Comparison of ENCODE assay signal across 1 cellular context in the genomic region with DNA sequence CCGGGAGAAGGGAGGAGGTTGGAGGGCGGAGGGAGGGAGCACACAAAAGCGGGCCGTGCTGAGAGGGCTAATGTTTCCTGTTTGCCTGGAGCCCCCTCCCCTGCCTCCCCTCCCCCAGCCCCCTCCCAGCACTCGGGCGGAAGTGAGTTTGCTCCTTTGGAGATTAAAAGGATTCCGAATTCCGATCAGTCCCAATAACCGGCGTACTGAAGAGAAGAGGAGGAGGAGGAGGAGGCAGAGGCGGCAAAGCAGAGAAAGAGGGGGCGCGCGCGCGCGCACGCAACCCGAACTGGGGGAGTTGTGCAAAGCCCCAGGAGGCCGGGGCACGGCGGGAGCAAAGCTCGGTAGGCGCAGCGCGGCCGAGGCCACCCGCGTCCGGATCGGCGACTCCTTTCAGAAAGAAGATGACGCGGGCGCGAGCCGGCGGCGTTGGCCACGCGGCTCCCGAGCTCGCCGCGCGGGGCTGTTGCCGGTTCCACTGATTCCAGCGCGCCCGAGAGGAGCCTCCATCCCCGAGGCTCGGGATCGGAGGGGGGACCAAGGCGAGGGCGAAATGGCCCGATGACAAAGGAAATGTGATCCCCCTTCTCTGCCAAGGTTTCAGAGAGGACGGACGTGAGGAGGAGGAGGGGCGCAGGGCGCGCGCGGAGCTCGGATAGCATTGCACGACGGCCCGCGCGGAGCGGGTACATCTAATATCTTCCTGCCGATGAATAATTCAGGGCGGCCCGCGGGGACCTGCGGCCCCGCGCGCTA.
TF ChIP-seq lines count a peak whose summit lies in the region.

No MANE protein-coding gene starts in this region.

TF ChIP-seq in HepG2, 621 proteins besides CTCF, POLR2A, EP300 and RAD21 (continued from another document and continues in another):
- TF ChIP-seq, protein P1, sequence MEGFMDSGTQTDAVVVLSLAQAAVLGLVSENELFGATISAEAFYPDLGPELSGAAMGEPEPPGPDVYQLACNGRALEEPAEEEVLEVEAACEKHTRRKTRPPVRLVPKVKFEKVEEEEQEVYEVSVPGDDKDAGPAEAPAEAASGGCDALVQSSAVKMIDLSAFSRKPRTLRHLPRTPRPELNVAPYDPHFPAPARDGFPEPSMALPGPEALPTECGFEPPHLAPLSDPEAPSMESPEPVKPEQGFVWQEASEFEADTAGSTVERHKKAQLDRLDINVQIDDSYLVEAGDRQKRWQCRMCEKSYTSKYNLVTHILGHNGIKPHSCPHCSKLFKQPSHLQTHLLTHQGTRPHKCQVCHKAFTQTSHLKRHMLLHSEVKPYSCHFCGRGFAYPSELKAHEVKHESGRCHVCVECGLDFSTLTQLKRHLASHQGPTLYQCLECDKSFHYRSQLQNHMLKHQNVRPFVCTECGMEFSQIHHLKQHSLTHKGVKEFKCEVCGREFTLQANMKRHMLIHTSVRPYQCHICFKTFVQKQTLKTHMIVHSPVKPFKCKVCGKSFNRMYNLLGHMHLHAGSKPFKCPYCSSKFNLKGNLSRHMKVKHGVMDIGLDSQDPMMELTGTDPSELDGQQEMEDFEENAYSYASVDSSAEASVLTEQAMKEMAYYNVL (CRISPR knock-in tag; IDR thresholded peaks at IDR 0.05; ENCODE audit: borderline replicate concordance), result peak; percentile 52; the same call in 1 of the 2 replicates
- no peak for TF ChIP-seq KDM1A (CRISPR knock-in tag; IDR thresholded peaks at IDR 0.05)
- TF ChIP-seq ASH2L (IDR thresholded peaks at IDR 0.05; ENCODE audit: insufficient read length, low read depth, low read length), result peak; percentile 75
- TF ChIP-seq SAP130 (CRISPR knock-in tag; IDR thresholded peaks at IDR 0.05; ENCODE audit: low read depth), result peak; percentile 75
- no peak for TF ChIP-seq SRSF9 (IDR thresholded peaks at IDR 0.05; ENCODE audit: borderline replicate concordance, insufficient read depth, low read depth, low read length, poor library complexity, severe bottlenecking)
- no peak for TF ChIP-seq NCOA5 (CRISPR knock-in tag; IDR thresholded peaks at IDR 0.05)
- TF ChIP-seq, protein P2, sequence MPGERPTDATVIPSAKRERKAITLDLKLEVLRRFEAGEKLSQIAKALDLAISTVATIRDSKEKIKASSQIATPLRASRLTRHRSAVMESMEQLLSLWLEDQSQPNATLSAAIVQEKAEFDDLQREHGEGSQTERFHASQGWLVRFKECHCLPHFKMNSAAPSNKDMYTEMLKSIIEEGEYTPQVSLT (CRISPR knock-in tag; IDR thresholded peaks at IDR 0.05; ENCODE audit: borderline replicate concordance, low read depth), result no peak
- TF ChIP-seq ZNF510 (CRISPR knock-in tag; IDR thresholded peaks at IDR 0.05; ENCODE audit: low read depth), result no peak
- TF ChIP-seq ZNF878 (CRISPR knock-in tag; IDR thresholded peaks at IDR 0.05), result peak; percentile 76; the same call in 1 of the 2 replicates
- TF ChIP-seq REL (CRISPR knock-in tag; conservative IDR thresholded peaks at IDR 0.05), result no peak
- TF ChIP-seq ZFX (CRISPR knock-in tag; IDR thresholded peaks at IDR 0.05; ENCODE audit: low read depth), result peak; percentile 34; the same call in 1 of the 2 replicates
- no peak for TF ChIP-seq ZNF180 (CRISPR knock-in tag; IDR thresholded peaks at IDR 0.05; ENCODE audit: borderline replicate concordance, low read depth)
- TF ChIP-seq SMC3 (IDR thresholded peaks at IDR 0.05; ENCODE audit: low read length), result no peak; the same call in 1 of the 2 replicates
- TF ChIP-seq, protein P3, sequence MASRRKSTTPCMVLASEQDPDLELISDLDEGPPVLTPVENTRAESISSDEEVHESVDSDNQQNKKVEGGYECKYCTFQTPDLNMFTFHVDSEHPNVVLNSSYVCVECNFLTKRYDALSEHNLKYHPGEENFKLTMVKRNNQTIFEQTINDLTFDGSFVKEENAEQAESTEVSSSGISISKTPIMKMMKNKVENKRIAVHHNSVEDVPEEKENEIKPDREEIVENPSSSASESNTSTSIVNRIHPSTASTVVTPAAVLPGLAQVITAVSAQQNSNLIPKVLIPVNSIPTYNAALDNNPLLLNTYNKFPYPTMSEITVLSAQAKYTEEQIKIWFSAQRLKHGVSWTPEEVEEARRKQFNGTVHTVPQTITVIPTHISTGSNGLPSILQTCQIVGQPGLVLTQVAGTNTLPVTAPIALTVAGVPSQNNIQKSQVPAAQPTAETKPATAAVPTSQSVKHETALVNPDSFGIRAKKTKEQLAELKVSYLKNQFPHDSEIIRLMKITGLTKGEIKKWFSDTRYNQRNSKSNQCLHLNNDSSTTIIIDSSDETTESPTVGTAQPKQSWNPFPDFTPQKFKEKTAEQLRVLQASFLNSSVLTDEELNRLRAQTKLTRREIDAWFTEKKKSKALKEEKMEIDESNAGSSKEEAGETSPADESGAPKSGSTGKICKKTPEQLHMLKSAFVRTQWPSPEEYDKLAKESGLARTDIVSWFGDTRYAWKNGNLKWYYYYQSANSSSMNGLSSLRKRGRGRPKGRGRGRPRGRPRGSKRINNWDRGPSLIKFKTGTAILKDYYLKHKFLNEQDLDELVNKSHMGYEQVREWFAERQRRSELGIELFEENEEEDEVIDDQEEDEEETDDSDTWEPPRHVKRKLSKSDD (CRISPR knock-in tag; IDR thresholded peaks at IDR 0.05; ENCODE audit: low read depth), result no peak
- TF ChIP-seq, protein P4, sequence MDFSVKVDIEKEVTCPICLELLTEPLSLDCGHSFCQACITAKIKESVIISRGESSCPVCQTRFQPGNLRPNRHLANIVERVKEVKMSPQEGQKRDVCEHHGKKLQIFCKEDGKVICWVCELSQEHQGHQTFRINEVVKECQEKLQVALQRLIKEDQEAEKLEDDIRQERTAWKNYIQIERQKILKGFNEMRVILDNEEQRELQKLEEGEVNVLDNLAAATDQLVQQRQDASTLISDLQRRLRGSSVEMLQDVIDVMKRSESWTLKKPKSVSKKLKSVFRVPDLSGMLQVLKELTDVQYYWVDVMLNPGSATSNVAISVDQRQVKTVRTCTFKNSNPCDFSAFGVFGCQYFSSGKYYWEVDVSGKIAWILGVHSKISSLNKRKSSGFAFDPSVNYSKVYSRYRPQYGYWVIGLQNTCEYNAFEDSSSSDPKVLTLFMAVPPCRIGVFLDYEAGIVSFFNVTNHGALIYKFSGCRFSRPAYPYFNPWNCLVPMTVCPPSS (IDR thresholded peaks at IDR 0.05), result no peak
- peak; percentile 77 for TF ChIP-seq HNRNPLL (IDR thresholded peaks at IDR 0.05; ENCODE audit: low read depth, low read length, poor library complexity, severe bottlenecking)
- TF ChIP-seq ZNF337 (CRISPR knock-in tag; IDR thresholded peaks at IDR 0.05; ENCODE audit: borderline replicate concordance, low read depth), result no peak
- no peak for TF ChIP-seq SETDB1 (CRISPR knock-in tag; IDR thresholded peaks at IDR 0.05; ENCODE audit: borderline replicate concordance)
- TF ChIP-seq HES4 (CRISPR knock-in tag; IDR thresholded peaks at IDR 0.05; ENCODE audit: borderline replicate concordance), result no peak; the same call in 1 of the 2 replicates
- no peak for TF ChIP-seq CCAR2 (optimal IDR thresholded peaks at IDR 0.05; ENCODE audit: low read depth, low read length)
- TF ChIP-seq ZNF124 (CRISPR knock-in tag; IDR thresholded peaks at IDR 0.05), result no peak
- 0 out of 2 replicates have a peak, but pooled peaks have one; percentile 10 for TF ChIP-seq FOXK1 (CRISPR knock-in tag; IDR thresholded peaks at IDR 0.05; ENCODE audit: borderline replicate concordance, low read depth)
- 0 out of 2 replicates have a peak, but pooled peaks have one; percentile 4 for TF ChIP-seq NR1H2 (CRISPR knock-in tag; IDR thresholded peaks at IDR 0.05; ENCODE audit: borderline replicate concordance, low read depth)
- no peak; the same call in 1 of the 2 replicates for TF ChIP-seq HIVEP1 (CRISPR knock-in tag; IDR thresholded peaks at IDR 0.05)
- TF ChIP-seq HMG20A (CRISPR knock-in tag; IDR thresholded peaks at IDR 0.05; ENCODE audit: borderline replicate concordance), result peak; percentile 9; the same call in 1 of the 2 replicates
- no peak for TF ChIP-seq RFXAP (CRISPR knock-in tag; IDR thresholded peaks at IDR 0.05; ENCODE audit: borderline replicate concordance)
- TF ChIP-seq ETV6 (CRISPR knock-in tag; conservative IDR thresholded peaks at IDR 0.05), result 0 out of 2 replicates have a peak, but pooled peaks have one; percentile 29
- no peak for TF ChIP-seq ZSCAN22 (CRISPR knock-in tag; IDR thresholded peaks at IDR 0.05)
- no peak for TF ChIP-seq ZNF33A (CRISPR knock-in tag; IDR thresholded peaks at IDR 0.05; ENCODE audit: borderline replicate concordance)
- TF ChIP-seq RAD51 (IDR thresholded peaks at IDR 0.05; ENCODE audit: borderline replicate concordance), result no peak
- peak; percentile 66 for TF ChIP-seq TEAD3 (CRISPR knock-in tag; optimal IDR thresholded peaks at IDR 0.05; ENCODE audit: borderline replicate concordance)
- no peak for TF ChIP-seq ZNF224 (CRISPR knock-in tag; IDR thresholded peaks at IDR 0.05)
- peak; percentile 56 for TF ChIP-seq GATAD2A (CRISPR knock-in tag; IDR thresholded peaks at IDR 0.05)
- TF ChIP-seq ZNF562 (CRISPR knock-in tag; IDR thresholded peaks at IDR 0.05; ENCODE audit: borderline replicate concordance), result no peak
- TF ChIP-seq, protein P5, sequence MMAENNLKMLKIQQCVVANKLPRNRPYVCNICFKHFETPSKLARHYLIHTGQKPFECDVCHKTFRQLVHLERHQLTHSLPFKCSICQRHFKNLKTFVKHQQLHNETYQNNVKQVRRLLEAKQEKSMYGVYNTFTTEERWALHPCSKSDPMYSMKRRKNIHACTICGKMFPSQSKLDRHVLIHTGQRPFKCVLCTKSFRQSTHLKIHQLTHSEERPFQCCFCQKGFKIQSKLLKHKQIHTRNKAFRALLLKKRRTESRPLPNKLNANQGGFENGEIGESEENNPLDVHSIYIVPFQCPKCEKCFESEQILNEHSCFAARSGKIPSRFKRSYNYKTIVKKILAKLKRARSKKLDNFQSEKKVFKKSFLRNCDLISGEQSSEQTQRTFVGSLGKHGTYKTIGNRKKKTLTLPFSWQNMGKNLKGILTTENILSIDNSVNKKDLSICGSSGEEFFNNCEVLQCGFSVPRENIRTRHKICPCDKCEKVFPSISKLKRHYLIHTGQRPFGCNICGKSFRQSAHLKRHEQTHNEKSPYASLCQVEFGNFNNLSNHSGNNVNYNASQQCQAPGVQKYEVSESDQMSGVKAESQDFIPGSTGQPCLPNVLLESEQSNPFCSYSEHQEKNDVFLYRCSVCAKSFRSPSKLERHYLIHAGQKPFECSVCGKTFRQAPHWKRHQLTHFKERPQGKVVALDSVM (CRISPR knock-in tag; IDR thresholded peaks at IDR 0.05), result peak; percentile 34; the same call in 1 of the 2 replicates
- no peak for TF ChIP-seq SIX4 (CRISPR knock-in tag; IDR thresholded peaks at IDR 0.05)
- TF ChIP-seq, protein P6, sequence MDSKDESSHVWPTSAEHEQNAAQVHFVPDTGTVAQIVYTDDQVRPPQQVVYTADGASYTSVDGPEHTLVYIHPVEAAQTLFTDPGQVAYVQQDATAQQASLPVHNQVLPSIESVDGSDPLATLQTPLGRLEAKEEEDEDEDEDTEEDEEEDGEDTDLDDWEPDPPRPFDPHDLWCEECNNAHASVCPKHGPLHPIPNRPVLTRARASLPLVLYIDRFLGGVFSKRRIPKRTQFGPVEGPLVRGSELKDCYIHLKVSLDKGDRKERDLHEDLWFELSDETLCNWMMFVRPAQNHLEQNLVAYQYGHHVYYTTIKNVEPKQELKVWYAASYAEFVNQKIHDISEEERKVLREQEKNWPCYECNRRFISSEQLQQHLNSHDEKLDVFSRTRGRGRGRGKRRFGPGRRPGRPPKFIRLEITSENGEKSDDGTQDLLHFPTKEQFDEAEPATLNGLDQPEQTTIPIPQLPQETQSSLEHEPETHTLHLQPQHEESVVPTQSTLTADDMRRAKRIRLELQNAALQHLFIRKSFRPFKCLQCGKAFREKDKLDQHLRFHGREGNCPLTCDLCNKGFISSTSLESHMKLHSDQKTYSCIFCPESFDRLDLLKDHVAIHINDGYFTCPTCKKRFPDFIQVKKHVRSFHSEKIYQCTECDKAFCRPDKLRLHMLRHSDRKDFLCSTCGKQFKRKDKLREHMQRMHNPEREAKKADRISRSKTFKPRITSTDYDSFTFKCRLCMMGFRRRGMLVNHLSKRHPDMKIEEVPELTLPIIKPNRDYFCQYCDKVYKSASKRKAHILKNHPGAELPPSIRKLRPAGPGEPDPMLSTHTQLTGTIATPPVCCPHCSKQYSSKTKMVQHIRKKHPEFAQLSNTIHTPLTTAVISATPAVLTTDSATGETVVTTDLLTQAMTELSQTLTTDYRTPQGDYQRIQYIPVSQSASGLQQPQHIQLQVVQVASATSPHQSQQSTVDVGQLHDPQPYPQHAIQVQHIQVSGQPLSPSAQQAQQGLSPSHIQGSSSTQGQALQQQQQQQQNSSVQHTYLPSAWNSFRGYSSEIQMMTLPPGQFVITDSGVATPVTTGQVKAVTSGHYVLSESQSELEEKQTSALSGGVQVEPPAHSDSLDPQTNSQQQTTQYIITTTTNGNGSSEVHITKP (CRISPR knock-in tag; IDR thresholded peaks at IDR 0.05; ENCODE audit: low read depth), result no peak
- TF ChIP-seq, protein P7, sequence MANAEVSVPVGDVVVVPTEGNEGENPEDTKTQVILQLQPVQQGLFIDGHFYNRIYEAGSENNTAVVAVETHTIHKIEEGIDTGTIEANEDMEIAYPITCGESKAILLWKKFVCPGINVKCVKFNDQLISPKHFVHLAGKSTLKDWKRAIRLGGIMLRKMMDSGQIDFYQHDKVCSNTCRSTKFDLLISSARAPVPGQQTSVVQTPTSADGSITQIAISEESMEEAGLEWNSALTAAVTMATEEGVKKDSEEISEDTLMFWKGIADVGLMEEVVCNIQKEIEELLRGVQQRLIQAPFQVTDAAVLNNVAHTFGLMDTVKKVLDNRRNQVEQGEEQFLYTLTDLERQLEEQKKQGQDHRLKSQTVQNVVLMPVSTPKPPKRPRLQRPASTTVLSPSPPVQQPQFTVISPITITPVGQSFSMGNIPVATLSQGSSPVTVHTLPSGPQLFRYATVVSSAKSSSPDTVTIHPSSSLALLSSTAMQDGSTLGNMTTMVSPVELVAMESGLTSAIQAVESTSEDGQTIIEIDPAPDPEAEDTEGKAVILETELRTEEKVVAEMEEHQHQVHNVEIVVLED (CRISPR knock-in tag; IDR thresholded peaks at IDR 0.05; ENCODE audit: borderline replicate concordance), result peak; percentile 34; the same call in 1 of the 2 replicates
- TF ChIP-seq ZSCAN29 (CRISPR knock-in tag; conservative IDR thresholded peaks at IDR 0.05), result peak; percentile 56; the same call in 1 of the 2 replicates
- TF ChIP-seq ZNF746 (CRISPR knock-in tag; IDR thresholded peaks at IDR 0.05), result no peak; the same call in 1 of the 2 replicates
- no peak for TF ChIP-seq TCF7L2 (IDR thresholded peaks at IDR 0.05; ENCODE audit: low read depth, low read length)
- TF ChIP-seq FOXC1 (CRISPR knock-in tag; IDR thresholded peaks at IDR 0.05; ENCODE audit: borderline replicate concordance), result no peak
- TF ChIP-seq, protein P8, sequence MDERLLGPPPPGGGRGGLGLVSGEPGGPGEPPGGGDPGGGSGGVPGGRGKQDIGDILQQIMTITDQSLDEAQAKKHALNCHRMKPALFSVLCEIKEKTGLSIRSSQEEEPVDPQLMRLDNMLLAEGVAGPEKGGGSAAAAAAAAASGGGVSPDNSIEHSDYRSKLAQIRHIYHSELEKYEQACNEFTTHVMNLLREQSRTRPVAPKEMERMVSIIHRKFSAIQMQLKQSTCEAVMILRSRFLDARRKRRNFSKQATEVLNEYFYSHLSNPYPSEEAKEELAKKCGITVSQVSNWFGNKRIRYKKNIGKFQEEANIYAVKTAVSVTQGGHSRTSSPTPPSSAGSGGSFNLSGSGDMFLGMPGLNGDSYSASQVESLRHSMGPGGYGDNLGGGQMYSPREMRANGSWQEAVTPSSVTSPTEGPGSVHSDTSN (CRISPR knock-in tag; IDR thresholded peaks at IDR 0.05), result no peak
- no peak for TF ChIP-seq KLF13 (CRISPR knock-in tag; IDR thresholded peaks at IDR 0.05)
- no peak for TF ChIP-seq PRPF4 (IDR thresholded peaks at IDR 0.05; ENCODE audit: low read depth, low read length, poor library complexity, severe bottlenecking)
- TF ChIP-seq ZNF841 (CRISPR knock-in tag; IDR thresholded peaks at IDR 0.05; ENCODE audit: borderline replicate concordance), result no peak
- TF ChIP-seq ZNF737 (CRISPR knock-in tag; IDR thresholded peaks at IDR 0.05; ENCODE audit: borderline replicate concordance), result no peak
- TF ChIP-seq ZNF616 (CRISPR knock-in tag; IDR thresholded peaks at IDR 0.05; ENCODE audit: low read depth), result no peak
